In genomic region chr14:83923836-83924235, GRCh38 we compare ENCODE assay signal across 31 cellular contexts.
"Had no signal": no experiment of that assay in that cellular context is flagged by ENCODE, and none has a peak within 500 bp of the region (broad histone marks: within the 10 kb centered on the region; RNA-seq: fewer than 3 reads in every experiment).

No MANE protein-coding gene starts in this region.

- H3K27ac ChIP-seq: brain microvascular endothelial cell, Peyer's patch, RWPE1, SK-N-MC, WERI-Rb-1 had no signal

- ATAC-seq: activated CD8-positive, alpha-beta memory T cell treated with anti-CD3 and anti-CD28 coated beads, Interleukin-2, amount 10 ng/mL, durations not matched to agents 7 days and 5 days; PC-3; Right ventricle myocardium inferior had no signal

- H3K4me3 ChIP-seq: Peyer's patch, SK-N-MC had no signal

- H3K27me3 ChIP-seq: brain microvascular endothelial cell, Peyer's patch had no signal

- DNase-seq: activated CD4-positive, alpha-beta memory T cell treated with anti-CD3 and anti-CD28 coated beads, Interleukin-2, amount 10 ng/mL, durations not matched to agents 7 days and 5 days; activated CD4-positive, alpha-beta T cell treated with anti-CD3 and anti-CD28 coated beads for 1 hour; activated CD4-positive, alpha-beta T cell treated with anti-CD3 and anti-CD28 coated beads for 48 hours; activated CD4-positive, CD25-positive, alpha-beta regulatory T cell; activated CD8-positive, alpha-beta memory T cell treated with anti-CD3 and anti-CD28 coated beads for 24 hours; activated CD8-positive, alpha-beta memory T cell treated with anti-CD3 and anti-CD28 coated beads, Interleukin-2, amount 10 ng/mL, durations not matched to agents 7 days and 5 days; activated CD8-positive, alpha-beta memory T cell treated with anti-CD3 and anti-CD28 coated beads, Interleukin-2, amount 50 U/mL, for 48 hours; activated effector memory CD4-positive, alpha-beta T cell treated with Interleukin-2 at 50 U/mL for 16 hours; activated naive CD4-positive, alpha-beta T cell; activated naive CD4-positive, alpha-beta T cell treated with anti-CD3 and anti-CD28 coated beads, Interleukin-2, amount 50 U/mL, for 16 hours; activated naive CD8-positive, alpha-beta T cell treated with anti-CD3 and anti-CD28 coated beads for 36 hours; activated T-cell treated with anti-CD3 and anti-CD28 coated beads, Interleukin-2, amount 50 U/mL, for 48 hours; amniotic stem cell; brain microvascular endothelial cell; central memory CD4-positive, alpha-beta T cell; NCI-H1105; NCI-H1417 treated with DMSO at 0.1 percent for 48 hours; NCI-H1694; NCI-H1930; NCI-H2081 treated with DMSO at 0.1 percent for 48 hours; NCI-H345; NCI-H524 treated with DMSO at 0.1 percent for 48 hours; NK-92 treated with Interleukin-12 subunit alpha and Interleukin-12 subunit beta, amount 100 ng/mL, for 24 hours; PC-3; Peyer's patch; SIG-M5; T1000; WERI-Rb-1 had no signal

- H3K9me3 ChIP-seq: Peyer's patch had no signal

- H3K36me3 ChIP-seq: brain microvascular endothelial cell, Peyer's patch, WERI-Rb-1 had no signal

- H3K4me1 ChIP-seq: Peyer's patch had no signal
